In the genomic region with DNA sequence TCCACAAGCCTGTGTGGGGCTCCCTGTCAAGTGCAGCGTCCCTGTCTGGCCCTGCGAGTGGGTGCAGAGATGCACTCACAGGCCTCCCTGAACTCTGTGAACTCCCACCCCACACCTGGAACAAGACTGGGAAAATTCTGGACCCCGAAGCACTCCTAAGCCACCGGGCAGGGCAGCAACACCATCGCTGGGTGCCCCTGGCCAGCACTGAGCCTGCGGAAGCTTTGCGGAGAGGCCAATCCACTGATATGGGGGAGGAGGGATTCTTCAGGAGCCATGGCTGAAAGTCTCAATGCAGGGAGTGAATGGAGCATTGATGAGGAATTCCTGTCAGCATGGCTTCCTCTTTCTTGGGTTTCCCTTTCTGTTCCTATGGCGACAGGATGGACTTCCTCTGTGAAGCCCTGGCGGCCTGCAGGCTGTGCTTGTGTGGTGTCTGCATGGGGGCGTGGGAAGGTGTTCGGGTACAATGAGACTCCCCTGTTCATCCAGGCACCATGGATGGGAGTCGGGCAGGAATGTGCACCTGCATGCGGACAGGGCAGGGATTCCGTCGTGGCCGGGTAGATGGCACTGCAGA, we compare ENCODE assay signal across 1 cellular context.
TF ChIP-seq lines count a peak whose summit lies in the region.

No MANE protein-coding gene starts in this region.

TF ChIP-seq in WTC11, 78 proteins besides CTCF, POLR2A, EP300 and RAD21 (continued from another document):
- TF ChIP-seq, protein P1, sequence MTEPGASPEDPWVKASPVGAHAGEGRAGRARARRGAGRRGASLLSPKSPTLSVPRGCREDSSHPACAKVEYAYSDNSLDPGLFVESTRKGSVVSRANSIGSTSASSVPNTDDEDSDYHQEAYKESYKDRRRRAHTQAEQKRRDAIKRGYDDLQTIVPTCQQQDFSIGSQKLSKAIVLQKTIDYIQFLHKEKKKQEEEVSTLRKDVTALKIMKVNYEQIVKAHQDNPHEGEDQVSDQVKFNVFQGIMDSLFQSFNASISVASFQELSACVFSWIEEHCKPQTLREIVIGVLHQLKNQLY (CRISPR knock-in tag; IDR thresholded peaks at IDR 0.05), result no peak
- TF ChIP-seq NFE2L1 (CRISPR knock-in tag; IDR thresholded peaks at IDR 0.05), result no peak
- no peak for TF ChIP-seq JUN (CRISPR knock-in tag; IDR thresholded peaks at IDR 0.05)
- no peak for TF ChIP-seq STAT6 (CRISPR knock-in tag; conservative IDR thresholded peaks at IDR 0.05; ENCODE audit: low read depth)
- no peak for TF ChIP-seq PREB (CRISPR knock-in tag; IDR thresholded peaks at IDR 0.05; ENCODE audit: borderline replicate concordance)
